In genomic region chr6:8731874-8732273, GRCh38 we compare ENCODE assay signal across 22 cellular contexts.
A peak's percentile ranks its signal among the peaks of the same experiment; 100 is the strongest.
DNase-seq lines count a peak whose midpoint lies in the region; ATAC-seq, FAIRE-seq and TF ChIP-seq lines count a peak whose summit lies in the region.
"Had no signal": no experiment of that assay in that cellular context is flagged by ENCODE, and none has a peak within 500 bp of the region (broad histone marks: within the 10 kb centered on the region; RNA-seq: fewer than 3 reads in every experiment).

No MANE protein-coding gene starts in this region.

- no peak overlapping the region for H3K4me3 ChIP-seq in mesenchymal stem cell (ENCODE audit: insufficient read depth in 1 of 2, low read depth in 1 of 2, low read length in 2 of 2)
- H3K4me3 ChIP-seq in hepatocyte: no peak overlapping the region
- H3K4me3 ChIP-seq: tibial artery had no signal

- H3K36me3 ChIP-seq in mesenchymal stem cell (ENCODE audit: control insufficient read depth in 1 of 2, insufficient read depth in 2 of 2, low read depth in 1 of 2, low read length in 2 of 2) (no peaks in the 10 kb centered on the region), hepatocyte (replicated peaks; ENCODE audit: insufficient read depth, low read depth) (no peaks in the 10 kb centered on the region)
- H3K36me3 ChIP-seq: tibial artery had no signal

- WGBS in mesenchymal stem cell: 88% methylated on average over 2 of the region's 2 CpGs
- 74% methylated on average over 2 of the region's 2 CpGs for WGBS in hepatocyte (ENCODE audit: low lambda C conversion rate, missing lambda C conversion rate)

- no peak overlapping the region for H2BK12ac ChIP-seq in mesenchymal stem cell (ENCODE audit: low read length in 2 of 2)

- DNase-seq in Kasumi-1 (lab: John Stamatoyannopoulos, UW) (peak; percentile 76 to 86), mesenchymal stem cell (peak; percentile 15), GM12892 (ENCODE audit: insufficient read length) (no peak), hepatocyte (ENCODE audit: low spot score) (no peak)
- DNase-seq: activated B cell treated with CpG ODN at 0.5 μM for 24 hours; activated CD4-positive, alpha-beta memory T cell treated with anti-CD3 and anti-CD28 coated beads for 36 hours; activated naive CD4-positive, alpha-beta T cell treated with Interleukin-2 at 50 U/mL for 16 hours; EL; foreskin melanocyte; naive B cell; NCI-H1092; NCI-H2107; NCI-H510A; SHP77 treated with DMSO at 0.1 percent for 48 hours; stimulated activated CD4-positive, alpha-beta T cell treated with anti-CD3 and anti-CD28 coated beads, Interleukin-1b, Interleukin-23, amount 100 ng/mL, for 48 hours; stimulated activated naive CD4-positive, alpha-beta T cell treated with Interleukin-2 at 50 U/mL for 16 hours; tibial artery had no signal

- H4K91ac ChIP-seq in mesenchymal stem cell (ENCODE audit: low read length): no peak overlapping the region

- H3K27me3 ChIP-seq in mesenchymal stem cell (ENCODE audit: control insufficient read depth in 1 of 2, insufficient read depth in 1 of 2, low read length in 2 of 2) (no peaks in the 10 kb centered on the region), hepatocyte (no peaks in the 10 kb centered on the region)
- H3K27me3 ChIP-seq: tibial artery had no signal

- H2BK5ac ChIP-seq in mesenchymal stem cell (ENCODE audit: low read depth, low read length, poor library complexity, severe bottlenecking): no peak overlapping the region

- H3K9me3 ChIP-seq in mesenchymal stem cell (ENCODE audit: control insufficient read depth, low read length) (no peaks in the 10 kb centered on the region), hepatocyte (ENCODE audit: low read depth) (no peaks in the 10 kb centered on the region)
- H3K9me3 ChIP-seq: tibial artery had no signal

- H3K4ac ChIP-seq in mesenchymal stem cell (ENCODE audit: low read depth in 1 of 2, low read length in 2 of 2): no peak overlapping the region

- no peak overlapping the region for H3K23ac ChIP-seq in mesenchymal stem cell (ENCODE audit: low read length in 2 of 2)

- H3K4me2 ChIP-seq in mesenchymal stem cell (ENCODE audit: low read length, poor library complexity, severe bottlenecking) (no peak overlapping the region), hepatocyte (no peak overlapping the region)

- no peak overlapping the region for H3K14ac ChIP-seq in mesenchymal stem cell (ENCODE audit: low read length in 2 of 2)

- no peaks in the 10 kb centered on the region for H3K79me2 ChIP-seq in hepatocyte
- H3K79me2 ChIP-seq: parathyroid adenoma had no signal

- H4K8ac ChIP-seq in mesenchymal stem cell (ENCODE audit: low read length): no peak overlapping the region

- no peak overlapping the region for H2BK15ac ChIP-seq in mesenchymal stem cell (ENCODE audit: low read depth, poor library complexity, severe bottlenecking)

- H2AK5ac ChIP-seq in mesenchymal stem cell (ENCODE audit: low read length, severe bottlenecking): no peak overlapping the region

- no peaks in the 10 kb centered on the region for H3K9me2 ChIP-seq in hepatocyte (replicated peaks; ENCODE audit: insufficient read depth)

- H2AFZ ChIP-seq in mesenchymal stem cell (ENCODE audit: low read depth, low read length) (no peak overlapping the region), hepatocyte (no peak overlapping the region)
- H2AFZ ChIP-seq: parathyroid adenoma had no signal

- ATAC-seq in GM18870 (IDR thresholded peaks at IDR 0.05; ENCODE audit: unreplicated experiment) (peak; percentile 54), GM21529 (IDR thresholded peaks at IDR 0.05; ENCODE audit: unreplicated experiment) (peak; percentile 54), HG02981 (IDR thresholded peaks at IDR 0.05; ENCODE audit: unreplicated experiment) (no peak)

- H3K9ac ChIP-seq in mesenchymal stem cell (ENCODE audit: low read length): no peak overlapping the region
- H3K9ac ChIP-seq: parathyroid adenoma had no signal

- no peak for TF ChIP-seq POLR2A in GM12892 (IDR thresholded peaks at IDR 0.05; ENCODE audit: low read depth, low read length)

- no peaks in the 10 kb centered on the region for H4K20me1 ChIP-seq in hepatocyte (ENCODE audit: insufficient read depth, poor library complexity, severe bottlenecking)

- no peaks in the 10 kb centered on the region for H3K79me1 ChIP-seq in mesenchymal stem cell (replicated peaks; ENCODE audit: low read length, poor library complexity, severe bottlenecking)

- no peak overlapping the region for H2BK120ac ChIP-seq in mesenchymal stem cell (ENCODE audit: low read depth, low read length)

- TF ChIP-seq CTCF in hepatocyte (IDR thresholded peaks at IDR 0.05; ENCODE audit: poor library complexity): no peak

- H3K4me1 ChIP-seq in mesenchymal stem cell (ENCODE audit: control insufficient read depth, insufficient read depth, low read depth, low read length): no peaks in the 10 kb centered on the region
- H3K4me1 ChIP-seq in hepatocyte (ENCODE audit: insufficient read depth): peaks cover 7% of the 10 kb centered on the region
- H3K4me1 ChIP-seq: parathyroid adenoma, tibial artery had no signal

- H3K27ac ChIP-seq in mesenchymal stem cell (ENCODE audit: low read length, poor library complexity, severe bottlenecking) (no peak overlapping the region), hepatocyte (no peak overlapping the region)
- H3K27ac ChIP-seq: parathyroid adenoma, tibial artery had no signal

- H3K18ac ChIP-seq in mesenchymal stem cell (ENCODE audit: low read depth in 1 of 2, low read length in 2 of 2): no peak overlapping the region

- no peak for FAIRE-seq in GM12892 (lab: Jason Lieb, UNC)
- FAIRE-seq: H54 had no signal

Comparison
In these comparisons a context has a peak if more than half of its experiments do, and no peak if none do; other contexts are left out.
1. DNase-seq: peak in Kasumi-1 (2 of 2) and mesenchymal stem cell (single experiment); none in GM12892 (single experiment) and hepatocyte (single experiment).